In the genomic region with DNA sequence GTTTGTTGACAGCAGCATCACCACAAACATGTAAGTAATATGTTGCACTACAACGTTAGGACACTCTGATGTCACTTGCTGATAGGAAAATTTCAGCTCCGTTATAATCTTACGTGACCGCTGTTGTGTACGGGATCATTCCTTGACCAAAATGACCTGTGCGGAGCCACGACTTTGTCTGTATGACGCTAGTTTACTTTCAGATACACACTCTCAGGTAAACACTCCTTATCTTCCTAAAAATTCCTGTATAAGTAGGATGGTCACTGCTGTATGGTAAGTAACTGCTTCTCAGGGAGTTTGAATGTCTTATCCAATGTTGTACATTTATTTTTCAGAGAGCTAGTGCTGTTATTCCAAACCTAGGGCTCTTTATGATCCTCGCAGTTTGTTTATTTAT, we compare ENCODE assay signal across 21 cellular contexts.
DNase-seq lines count a peak whose midpoint lies in the region; ATAC-seq, FAIRE-seq and TF ChIP-seq lines count a peak whose summit lies in the region.
"Had no signal": no experiment of that assay in that cellular context is flagged by ENCODE, and none has a peak within 500 bp of the region (broad histone marks: within the 10 kb centered on the region; RNA-seq: fewer than 3 reads in every experiment).

No MANE protein-coding gene starts in this region.

- no peak overlapping the region for H3K9ac ChIP-seq in PC-3 (ENCODE audit: low read length)

- no peak for ATAC-seq in PC-3
- ATAC-seq: SK-N-SH treated with all-trans-retinoic acid at 6 μM for 48 hours had no signal

- H3K36me3 Mint-ChIP-seq in osteocyte (ENCODE audit: unreplicated experiment) (no peaks in the 10 kb centered on the region), nephron progenitor cell (ENCODE audit: low read depth) (no peaks in the 10 kb centered on the region)
- no peaks in the 10 kb centered on the region for H3K36me3 Mint-ChIP-seq in activated CD4-positive, alpha-beta T cell treated with anti-CD3 and anti-CD28 coated beads, Interleukin-2, amount 10 ng/mL, durations not matched to agents 7 days and 5 days (ENCODE audit: low read depth)
- H3K36me3 Mint-ChIP-seq: CD14-positive monocyte; CD8-positive, alpha-beta memory T cell had no signal

- no peaks in the 10 kb centered on the region for H3K9me3 Mint-ChIP-seq in osteocyte (ENCODE audit: unreplicated experiment)
- H3K9me3 Mint-ChIP-seq in nephron progenitor cell: no peaks in the 10 kb centered on the region
- H3K9me3 Mint-ChIP-seq in activated CD4-positive, alpha-beta T cell treated with anti-CD3 and anti-CD28 coated beads, Interleukin-2, amount 10 ng/mL, durations not matched to agents 7 days and 5 days: no peaks in the 10 kb centered on the region

- DNase-seq in HTR-8/SVneo (ENCODE audit: insufficient read length, low spot score) (no peak), SJCRH30 (peak in 1 of 2 experiments; percentile 2), osteocyte (ENCODE audit: extremely low spot score, unreplicated experiment) (no peak), PC-3 (no peak), nephron progenitor cell (no peak)
- DNase-seq in activated CD4-positive, alpha-beta T cell treated with anti-CD3 and anti-CD28 coated beads, Interleukin-2, amount 10 ng/mL, durations not matched to agents 7 days and 5 days: no peak
- DNase-seq: Calu3; CD8-positive, alpha-beta memory T cell; GOT3; HCEC 1CT; KG1; MG63; NCI-H2171; NCI-H226; NCI-H510A; Peyer's patch; T-helper 2 cell had no signal

- H3K4me3 ChIP-seq in GM08714 (ENCODE audit: low read length) (peak overlapping the region; percentile 22; the same call in 1 of the 2 replicates), SJCRH30 (no peak overlapping the region), PC-3 (ENCODE audit: low read length) (no peak overlapping the region)
- H3K4me3 ChIP-seq: MG63, Peyer's patch had no signal

- no peaks in the 10 kb centered on the region for H3K36me3 ChIP-seq in SJCRH30
- no peaks in the 10 kb centered on the region for H3K36me3 ChIP-seq in PC-3 (ENCODE audit: low read depth, low read length)
- H3K36me3 ChIP-seq: MG63, Peyer's patch had no signal

- H3K27me3 Mint-ChIP-seq in osteocyte (ENCODE audit: unreplicated experiment) (no peaks in the 10 kb centered on the region), nephron progenitor cell (ENCODE audit: low read depth, poor library complexity) (no peaks in the 10 kb centered on the region)
- no peaks in the 10 kb centered on the region for H3K27me3 Mint-ChIP-seq in activated CD4-positive, alpha-beta T cell treated with anti-CD3 and anti-CD28 coated beads, Interleukin-2, amount 10 ng/mL, durations not matched to agents 7 days and 5 days
- H3K27me3 Mint-ChIP-seq: B cell; CD8-positive, alpha-beta memory T cell had no signal

- no peaks in the 10 kb centered on the region for H4K20me1 ChIP-seq in PC-3 (ENCODE audit: low read length)

- no peak overlapping the region for H3K4me3 Mint-ChIP-seq in osteocyte (ENCODE audit: unreplicated experiment)
- H3K4me3 Mint-ChIP-seq in nephron progenitor cell: no peak overlapping the region
- no peak overlapping the region for H3K4me3 Mint-ChIP-seq in activated CD4-positive, alpha-beta T cell treated with anti-CD3 and anti-CD28 coated beads, Interleukin-2, amount 10 ng/mL, durations not matched to agents 7 days and 5 days
- H3K4me3 Mint-ChIP-seq: B cell; CD14-positive monocyte; CD8-positive, alpha-beta memory T cell had no signal

- no peaks in the 10 kb centered on the region for H3K79me2 ChIP-seq in PC-3 (ENCODE audit: low read length)

- CTCF ChIA-PET in PC-3 (lab: Charles Lee): no interaction called here
- CTCF ChIA-PET in activated CD4-positive, alpha-beta T cell treated with anti-CD3 and anti-CD28 coated beads, Interleukin-2, amount 10 ng/mL, durations not matched to agents 7 days and 5 days (lab: Charles Lee): no interaction called here

- H3K27ac Mint-ChIP-seq in osteocyte (ENCODE audit: unreplicated experiment) (peak overlapping the region; percentile 86), nephron progenitor cell (no peak overlapping the region)
- H3K27ac Mint-ChIP-seq in activated CD4-positive, alpha-beta T cell treated with anti-CD3 and anti-CD28 coated beads, Interleukin-2, amount 10 ng/mL, durations not matched to agents 7 days and 5 days: no peak overlapping the region
- H3K27ac Mint-ChIP-seq: B cell; CD14-positive monocyte; CD8-positive, alpha-beta memory T cell had no signal

- TF ChIP-seq CTCF in osteocyte (IDR thresholded peaks at IDR 0.05): no peak
- TF ChIP-seq CTCF in PC-3 (conservative IDR thresholded peaks at IDR 0.05; ENCODE audit: low read depth, low read length): no peak
- TF ChIP-seq CTCF in nephron progenitor cell (IDR thresholded peaks at IDR 0.05): no peak

- no peaks in the 10 kb centered on the region for H3K9me2 ChIP-seq in PC-3 (replicated peaks; ENCODE audit: low read length)

- no peaks in the 10 kb centered on the region for H3F3A ChIP-seq in PC-3 (ENCODE audit: low read length, unreplicated experiment)

- no peak overlapping the region for H2AFZ ChIP-seq in PC-3 (ENCODE audit: low read length)

- POLR2A ChIA-PET in PC-3 (lab: Charles Lee; ENCODE audit: unreplicated experiment): no interaction called here
- POLR2A ChIA-PET in activated CD4-positive, alpha-beta T cell treated with anti-CD3 and anti-CD28 coated beads, Interleukin-2, amount 10 ng/mL, durations not matched to agents 7 days and 5 days (lab: Charles Lee): no interaction called here

- intact Hi-C loops in PC-3 (cut with micrococcal nuclease): loop anchor here (5.0 to 10.0 kb wide), 3 partner anchors 335 to 1395 kb away; no protein-coding TSS in a partner anchor

- H3K27ac ChIP-seq in SJCRH30: peak overlapping the region; percentile 33
- H3K27ac ChIP-seq in PC-3 (ENCODE audit: low read length): no peak overlapping the region
- H3K27ac ChIP-seq: Peyer's patch had no signal

- BruUV-seq in PC-3 (replicated peaks; lab: Mats Ljungman, UMichigan): no TSS peak

- H3K4me1 Mint-ChIP-seq in osteocyte (ENCODE audit: unreplicated experiment) (peaks cover 42% of the 10 kb centered on the region), nephron progenitor cell (peaks cover 5% of the 10 kb centered on the region)
- no peaks in the 10 kb centered on the region for H3K4me1 Mint-ChIP-seq in activated CD4-positive, alpha-beta T cell treated with anti-CD3 and anti-CD28 coated beads, Interleukin-2, amount 10 ng/mL, durations not matched to agents 7 days and 5 days
- H3K4me1 Mint-ChIP-seq: B cell; CD14-positive monocyte; CD8-positive, alpha-beta memory T cell had no signal

- H3K9me3 ChIP-seq in SJCRH30 (replicated peaks) (no peaks in the 10 kb centered on the region), PC-3 (ENCODE audit: low read length) (no peaks in the 10 kb centered on the region)
- H3K9me3 ChIP-seq: MG63, Peyer's patch had no signal

- FAIRE-seq in HTR-8/SVneo (lab: Jason Lieb, UNC): peak; percentile 62

- H3K4me1 ChIP-seq in SJCRH30: peaks cover 16% of the 10 kb centered on the region
- H3K4me1 ChIP-seq in PC-3 (ENCODE audit: insufficient read depth, low read length): peaks cover 27% of the 10 kb centered on the region
- H3K4me1 ChIP-seq: Peyer's patch had no signal

- H3K27me3 ChIP-seq in SJCRH30 (no peaks in the 10 kb centered on the region), PC-3 (ENCODE audit: low read length) (no peaks in the 10 kb centered on the region)
- H3K27me3 ChIP-seq: MG63, Peyer's patch had no signal

- no peak overlapping the region for H3K4me2 ChIP-seq in PC-3 (ENCODE audit: low read length)
